Comparison of ENCODE assay signal across 1 cellular context in genomic region chr4:4188557-4188956, GRCh38. TPM values are rescaled to one million over a fixed set of nuclear protein-coding genes. Genes with fewer than 3 reads are reported as not detected.
"Had no signal": no experiment of that assay in that cellular context is flagged by ENCODE, and none has a peak within 500 bp of the region (broad histone marks: within the 10 kb centered on the region; RNA-seq: fewer than 3 reads in every experiment).

No MANE protein-coding gene starts in this region.

RNA-seq across cellular contexts. Expression of gene OTOP1, which starts 38.2 kb away (rescaled TPM):
- polyA plus RNA-seq: SK-N-SH had no signal
